In genomic region chr17:58084317-58084981, GRCh38 we compare ENCODE assay signal across 8 cellular contexts. TPM values are rescaled to one million over a fixed set of nuclear protein-coding genes. Genes with fewer than 3 reads are reported as not detected.
DNase-seq lines count a peak whose midpoint lies in the region; ATAC-seq and TF ChIP-seq lines count a peak whose summit lies in the region.

No MANE protein-coding gene starts in this region.

- ATAC-seq in CD8-positive, alpha-beta T cell, result peak; percentile 55
- ATAC-seq in PC-3 (peak; percentile 8; the same call in 1 of the 2 replicates), heart right ventricle (peak in 6 of 8 donors; percentile 2 to 27 (median 10)), GM19455 (IDR thresholded peaks at IDR 0.05; ENCODE audit: unreplicated experiment) (no peak), HG03432 (IDR thresholded peaks at IDR 0.05; ENCODE audit: unreplicated experiment) (no peak)

- TSS peak; percentile 31 for BruUV-seq in PC-3 (replicated peaks; lab: Mats Ljungman, UMichigan)

- H3F3A ChIP-seq in PC-3 (ENCODE audit: low read length, unreplicated experiment), result no peaks in the 10 kb centered on the region

- TF ChIP-seq CTCF in CD8-positive, alpha-beta T cell (IDR thresholded peaks at IDR 0.05), result no peak
- TF ChIP-seq CTCF in HFFc6 (IDR thresholded peaks at IDR 0.05) (peak; percentile 55), PC-3 (conservative IDR thresholded peaks at IDR 0.05; ENCODE audit: low read depth, low read length) (peak; percentile 67), heart right ventricle (IDR thresholded peaks at IDR 0.05) (peak in 5 of 9 donors; percentile 5 to 30 (median 19))

- peak overlapping the region; percentile 85 for H3K27ac ChIP-seq in CD8-positive, alpha-beta T cell (ENCODE audit: low read depth, low read length)
- no peak overlapping the region for H3K27ac ChIP-seq in PC-3 (ENCODE audit: low read length)
- H3K27ac ChIP-seq in heart right ventricle, result peak overlapping the region; percentile 84 to 99 (median 98)
- H3K27ac ChIP-seq in rectal smooth muscle tissue (ENCODE audit: low read depth, low read length), result peak overlapping the region; percentile 86

- no peaks in the 10 kb centered on the region for H3K27me3 Mint-ChIP-seq in CD8-positive, alpha-beta T cell (ENCODE audit: low read depth)
- peaks cover 8% of the 10 kb centered on the region; the same call in 1 of the 2 replicates for H3K27me3 Mint-ChIP-seq in HFFc6 (ENCODE audit: insufficient read depth)
- no peaks in the 10 kb centered on the region for H3K27me3 Mint-ChIP-seq in activated naive CD4-positive, alpha-beta T cell treated with anti-CD3 and anti-CD28 coated beads, Interleukin-2, amount 50 U/mL, for 24 hours

- H3K9me2 ChIP-seq in PC-3 (replicated peaks; ENCODE audit: low read length), result no peaks in the 10 kb centered on the region

- intact Hi-C loops in CD8-positive, alpha-beta T cell (cut with DNase I, micrococcal nuclease), result loop anchor here (1.0 to 10.0 kb wide), 11 partner anchors 29 to 1252 kb away; partner anchors contain the start of genes C17orf67 (in 2 of the 2), DGKE (in 2 of the 2), AKAP1 (in 1 of the 2) and MKS1 (in 1 of the 2)
- intact Hi-C loops in PC-3 (cut with micrococcal nuclease) (loop anchor here (1.0 kb wide), 1 partner anchor 77 kb away; the partner anchor contains the start of gene SRSF1), heart right ventricle (cut with DNase I) (loop anchor here in 9 of 10 donors (2.0 to 10.0 kb wide), 5 partner anchors 70 to 230 kb away; partner anchors contain the start of genes SRSF1 (in 5 of the 9) and MRPS23 (in 4 of the 9))

- POLR2A ChIA-PET in CD8-positive, alpha-beta T cell (lab: Charles Lee), result interaction anchor here (0.6 to 2.8 kb wide), 3 partner anchors 18 to 234 kb away, joined by 3 to 13 read pairs (median 10); partner anchors contain the start of genes MRPS23 and SRSF1
- POLR2A ChIA-PET in PC-3 (lab: Charles Lee; ENCODE audit: unreplicated experiment), result interaction anchor here (0.7 kb wide), 1 partner anchor 223 kb away, joined by 16 read pairs; no protein-coding TSS in a partner anchor

- H4K20me1 ChIP-seq in PC-3 (ENCODE audit: low read length), result peaks cover 59% of the 10 kb centered on the region

- peaks cover 24% of the 10 kb centered on the region for H3K36me3 ChIP-seq in CD8-positive, alpha-beta T cell (ENCODE audit: insufficient read depth, low read length)
- peaks cover 46% of the 10 kb centered on the region for H3K36me3 ChIP-seq in PC-3 (ENCODE audit: low read depth, low read length)
- peaks cover 0 to 45% (median 26%) of the 10 kb centered on the region in 9 donors for H3K36me3 ChIP-seq in heart right ventricle
- H3K36me3 ChIP-seq in rectal smooth muscle tissue (ENCODE audit: control insufficient read depth, insufficient read depth, low read length), result peaks cover 15% of the 10 kb centered on the region

- peak overlapping the region; percentile 62 for H3K4me3 ChIP-seq in CD8-positive, alpha-beta T cell (ENCODE audit: low read depth, low read length)
- H3K4me3 ChIP-seq in PC-3 (ENCODE audit: low read length) (peak overlapping the region; percentile 97), heart right ventricle (peak overlapping the region; percentile 87 to 100 (median 97)), rectal smooth muscle tissue (ENCODE audit: low read length) (peak overlapping the region; percentile 89)

- H3K9ac ChIP-seq in PC-3 (ENCODE audit: low read length), result peak overlapping the region; percentile 84
- peak overlapping the region; percentile 67 for H3K9ac ChIP-seq in rectal smooth muscle tissue (ENCODE audit: low read length)

- H3K27ac Mint-ChIP-seq in CD8-positive, alpha-beta T cell, result peak overlapping the region; percentile 88
- H3K27ac Mint-ChIP-seq in HFFc6, result peak overlapping the region; percentile 52
- peak overlapping the region; percentile 88 for H3K27ac Mint-ChIP-seq in activated naive CD4-positive, alpha-beta T cell treated with anti-CD3 and anti-CD28 coated beads, Interleukin-2, amount 50 U/mL, for 24 hours

- peaks cover 40% of the 10 kb centered on the region for H3K4me1 ChIP-seq in CD8-positive, alpha-beta T cell (ENCODE audit: insufficient read depth, low read length)
- peaks cover 22% of the 10 kb centered on the region for H3K4me1 ChIP-seq in PC-3 (ENCODE audit: insufficient read depth, low read length)
- H3K4me1 ChIP-seq in heart right ventricle, result peaks cover 3 to 61% (median 48%) of the 10 kb centered on the region in 9 donors
- peaks cover 7% of the 10 kb centered on the region for H3K4me1 ChIP-seq in rectal smooth muscle tissue (ENCODE audit: control insufficient read depth, insufficient read depth, low read length)

- H3K27me3 ChIP-seq in CD8-positive, alpha-beta T cell (ENCODE audit: insufficient read depth, low read length), result no peaks in the 10 kb centered on the region
- H3K27me3 ChIP-seq in PC-3 (ENCODE audit: low read length), result no peaks in the 10 kb centered on the region
- no peaks in the 10 kb centered on the region for H3K27me3 ChIP-seq in heart right ventricle
- no peaks in the 10 kb centered on the region for H3K27me3 ChIP-seq in rectal smooth muscle tissue (ENCODE audit: control insufficient read depth, insufficient read depth, low read length)

- H3K4me2 ChIP-seq in PC-3 (ENCODE audit: low read length), result peak overlapping the region; percentile 97

- CTCF ChIA-PET in CD8-positive, alpha-beta T cell (lab: Charles Lee), result interaction anchor here (0.6 to 2.3 kb wide), 5 partner anchors 14 to 98 kb away, joined by 3 to 8 read pairs (median 4); partner anchors contain the start of gene SRSF1
- CTCF ChIA-PET in PC-3 (lab: Charles Lee), result no interaction called here

- H3K79me2 ChIP-seq in PC-3 (ENCODE audit: low read length), result peaks cover 61% of the 10 kb centered on the region

- H3K4me1 Mint-ChIP-seq in CD8-positive, alpha-beta T cell (ENCODE audit: low read depth), result peaks cover 47% of the 10 kb centered on the region
- H3K4me1 Mint-ChIP-seq in HFFc6 (ENCODE audit: low read depth), result peaks cover 50% of the 10 kb centered on the region
- H3K4me1 Mint-ChIP-seq in activated naive CD4-positive, alpha-beta T cell treated with anti-CD3 and anti-CD28 coated beads, Interleukin-2, amount 50 U/mL, for 24 hours, result peaks cover 49% of the 10 kb centered on the region

- WGBS in heart right ventricle, 2 donors, result 0 to 1% methylated on average over 7 of the region's 7 CpGs

- DNase-seq in CD8-positive, alpha-beta T cell, result peak; percentile 11 to 66 (median 46)
- peak; percentile 2 for DNase-seq in HFFc6
- peak; percentile 62 for DNase-seq in PC-3
- peak; percentile 29 to 50 for DNase-seq in heart right ventricle

- peaks cover 50% of the 10 kb centered on the region for H3K36me3 Mint-ChIP-seq in CD8-positive, alpha-beta T cell
- peaks cover 35% of the 10 kb centered on the region for H3K36me3 Mint-ChIP-seq in HFFc6 (ENCODE audit: low read depth)
- peaks cover 7% of the 10 kb centered on the region for H3K36me3 Mint-ChIP-seq in activated naive CD4-positive, alpha-beta T cell treated with anti-CD3 and anti-CD28 coated beads, Interleukin-2, amount 50 U/mL, for 24 hours

- no peaks in the 10 kb centered on the region for H3K9me3 Mint-ChIP-seq in CD8-positive, alpha-beta T cell
- no peaks in the 10 kb centered on the region for H3K9me3 Mint-ChIP-seq in HFFc6
- H3K9me3 Mint-ChIP-seq in activated naive CD4-positive, alpha-beta T cell treated with anti-CD3 and anti-CD28 coated beads, Interleukin-2, amount 50 U/mL, for 24 hours, result no peaks in the 10 kb centered on the region

- H2AFZ ChIP-seq in PC-3 (ENCODE audit: low read length), result no peak overlapping the region

- no peaks in the 10 kb centered on the region for H3K9me3 ChIP-seq in CD8-positive, alpha-beta T cell (ENCODE audit: low read length)
- no peaks in the 10 kb centered on the region for H3K9me3 ChIP-seq in PC-3 (ENCODE audit: low read length)
- no peaks in the 10 kb centered on the region for H3K9me3 ChIP-seq in heart right ventricle

- H3K4me3 Mint-ChIP-seq in CD8-positive, alpha-beta T cell, result peak overlapping the region; percentile 89
- H3K4me3 Mint-ChIP-seq in HFFc6, result peak overlapping the region; percentile 94
- peak overlapping the region; percentile 90 for H3K4me3 Mint-ChIP-seq in activated naive CD4-positive, alpha-beta T cell treated with anti-CD3 and anti-CD28 coated beads, Interleukin-2, amount 50 U/mL, for 24 hours

RNA-seq across cellular contexts. Expression of gene DYNLL2, which starts 1.2 kb away (rescaled TPM):
- total RNA-seq in CD8-positive, alpha-beta T cell, result 10 to 100 TPM; 30.5 to 30.6 TPM
- 10 to 100 TPM; 31.8 to 38.9 (median 35.5) TPM for total RNA-seq in HFFc6 (2021; fragmentation: NEBNext Ultra II Directional; extraction: Animal tissue kit (Norgen Biotek cat#: 25700))
- total RNA-seq in PC-3 (2014; rRNA removed) (38.0 and 50.3 TPM in 2 replicates), heart right ventricle (100 to 1,000 TPM in 2 of 10 donors, 10 to 100 TPM in 8; 73.4 to 105 (median 83.5) TPM)
- polyA plus RNA-seq in heart right ventricle, result 10 to 100 TPM; 45.3 to 46.1 TPM

Comparison
In these comparisons a context has a peak if more than half of its experiments do, and no peak if none do; other contexts are left out.
1. ATAC-seq: peak in CD8-positive, alpha-beta T cell (single experiment), PC-3 (single experiment) and heart right ventricle (6 of 8); none in GM19455 (single experiment) and HG03432 (single experiment).
2. DNase-seq: peak in every context shown above with its lines; median percentile 62 in PC-3; 46 in CD8-positive, alpha-beta T cell; 40 in heart right ventricle; 2 in HFFc6.
3. Peak in every context shown above with its lines, with median percentiles within 50 percentile points of each other: H3K4me3 ChIP-seq, H3K27ac Mint-ChIP-seq and H3K4me3 Mint-ChIP-seq.